15 cellular contexts compared by ENCODE assay signal in genomic region chr9:28332648-28333047, GRCh38.
DNase-seq lines count a peak whose midpoint lies in the region; FAIRE-seq and TF ChIP-seq lines count a peak whose summit lies in the region.
"Had no signal": no experiment of that assay in that cellular context is flagged by ENCODE, and none has a peak within 500 bp of the region (broad histone marks: within the 10 kb centered on the region; RNA-seq: fewer than 3 reads in every experiment).

No MANE protein-coding gene starts in this region.

- H3K4me2 ChIP-seq in SK-N-SH (peak overlapping the region; percentile 69), endothelial cell of umbilical vein (ENCODE audit: insufficient read depth, low read length) (peak overlapping the region; percentile 25), PC-9 (no peak overlapping the region)
- H3K4me2 ChIP-seq: BLaER1 had no signal

- CTCF ChIA-PET in A673 (lab: Charles Lee) (interaction anchor here (0.9 kb wide), 1 partner anchor 32 kb away, joined by 4 read pairs; no protein-coding TSS in a partner anchor), SK-N-SH (lab: Yijun Ruan, JAX) (interaction anchor here (1.0 to 1.6 kb wide), 2 partner anchors 10 to 441 kb away, joined by 3 read pairs; no protein-coding TSS in a partner anchor), endothelial cell of umbilical vein (lab: Charles Lee) (no interaction called here), PC-9 (lab: Charles Lee) (no interaction called here)

- H3K27ac ChIP-seq in A673 (ENCODE audit: low read depth, low read length, poor library complexity, severe bottlenecking) (no peak overlapping the region), SK-N-SH (ENCODE audit: low read depth in 2 of 2, low read length in 1 of 2) (peak overlapping the region; percentile 34 to 46; a peak in 3 of 4 replicates), endothelial cell of umbilical vein (ENCODE audit: insufficient read depth, low read depth, low read length) (no peak overlapping the region), mesodermal cell (ENCODE audit: low read depth, low read length, severe bottlenecking) (peak overlapping the region; percentile 16), PC-9 (no peak overlapping the region)
- H3K27ac ChIP-seq: 22Rv1, BLaER1 had no signal

- FAIRE-seq in endothelial cell of umbilical vein (lab: Jason Lieb, UNC): no peak
- FAIRE-seq: HepG2, HTR-8/SVneo had no signal

- no peaks in the 10 kb centered on the region for H3K27me3 ChIP-seq in A673 (replicated peaks; ENCODE audit: insufficient read depth, low read depth, low read length, poor library complexity)
- H3K27me3 ChIP-seq in SK-N-SH (ENCODE audit: insufficient read depth): no peaks in the 10 kb centered on the region
- H3K27me3 ChIP-seq in endothelial cell of umbilical vein (ENCODE audit: control insufficient read depth in 2 of 2, insufficient read depth in 2 of 2, low read length in 2 of 2): no peaks in the 10 kb centered on the region
- H3K27me3 ChIP-seq in PC-9 (ENCODE audit: insufficient read depth, low read depth): no peaks in the 10 kb centered on the region
- H3K27me3 ChIP-seq: BLaER1 had no signal

- TF ChIP-seq EP300 in SK-N-SH (IDR thresholded peaks at IDR 0.05; ENCODE audit: borderline replicate concordance in 1 of 2, low read depth in 1 of 2, low read length in 1 of 2): no peak

- peak; percentile 12 for DNase-seq in A673 (ENCODE audit: low spot score)
- DNase-seq in SK-N-SH: no peak
- peak; percentile 17 for DNase-seq in endothelial cell of umbilical vein (ENCODE audit: low read depth, low spot score)
- no peak for DNase-seq in SHP77 treated with DMSO at 0.1 percent for 48 hours (lab: John Stamatoyannopoulos, UW)
- no peak for DNase-seq in NCI-H1930 (lab: John Stamatoyannopoulos, UW)
- DNase-seq in PC-9: no peak
- DNase-seq in activated T-cell treated with anti-CD3 and anti-CD28 coated beads, Interleukin-2, amount 50 U/mL, for 48 hours: no peak
- DNase-seq: AML-193, GF-D8, H9 had no signal

- H4K20me1 ChIP-seq in SK-N-SH (ENCODE audit: insufficient read depth) (no peaks in the 10 kb centered on the region), endothelial cell of umbilical vein (replicated peaks; ENCODE audit: control insufficient read depth, extremely low read depth, insufficient read depth, low read length) (no peaks in the 10 kb centered on the region), PC-9 (ENCODE audit: insufficient read depth) (no peaks in the 10 kb centered on the region)
- H4K20me1 ChIP-seq: BLaER1 had no signal

- no peak for TF ChIP-seq POLR2A in endothelial cell of umbilical vein (IDR thresholded peaks at IDR 0.05; ENCODE audit: low read depth, low read length)

- no peaks in the 10 kb centered on the region for H3K9me3 ChIP-seq in A673 (ENCODE audit: low read depth, low read length, poor library complexity, severe bottlenecking)
- H3K9me3 ChIP-seq in SK-N-SH: no peaks in the 10 kb centered on the region
- no peaks in the 10 kb centered on the region for H3K9me3 ChIP-seq in endothelial cell of umbilical vein (replicated peaks; ENCODE audit: control insufficient read depth, insufficient read depth, low read length)
- H3K9me3 ChIP-seq in mesodermal cell (ENCODE audit: control insufficient read depth, low read length): no peaks in the 10 kb centered on the region
- no peaks in the 10 kb centered on the region for H3K9me3 ChIP-seq in PC-9 (ENCODE audit: insufficient read depth, low read depth)
- H3K9me3 ChIP-seq: BLaER1 had no signal

- H3K9me2 ChIP-seq in SK-N-SH (no peaks in the 10 kb centered on the region), PC-9 (ENCODE audit: insufficient read depth) (no peaks in the 10 kb centered on the region)

- H3K9me1 ChIP-seq in endothelial cell of umbilical vein (replicated peaks; ENCODE audit: control insufficient read depth, extremely low read depth, insufficient read depth, low read length): no peaks in the 10 kb centered on the region

- dilution Hi-C loops in endothelial cell of umbilical vein (cut with MboI; ENCODE audit: extremely low pct_ligation_motif_present, low sequenced_read_pairs): no loop called here

- no peaks in the 10 kb centered on the region for H3K79me2 ChIP-seq in SK-N-SH (ENCODE audit: insufficient read depth)
- no peaks in the 10 kb centered on the region for H3K79me2 ChIP-seq in endothelial cell of umbilical vein (ENCODE audit: control insufficient read depth, insufficient read depth, low read length)
- H3K79me2 ChIP-seq in PC-9 (ENCODE audit: low read depth): no peaks in the 10 kb centered on the region

- WGBS in SK-N-SH (ENCODE audit: low lambda C conversion rate): 35% methylated on average over 3 of the region's 3 CpGs
- WGBS in mesodermal cell (ENCODE audit: insufficient coverage in 2 of 2), 2 experiments: 72 to 80% methylated on average over 2 of the region's 3 CpGs

- no peak overlapping the region for H3K4me3 ChIP-seq in A673 (ENCODE audit: low read depth, low read length, poor library complexity, severe bottlenecking)
- H3K4me3 ChIP-seq in SK-N-SH (ENCODE audit: low read depth in 2 of 2, low read length in 1 of 2): peak overlapping the region; percentile 24 to 46; a peak in 3 of 4 replicates
- no peak overlapping the region for H3K4me3 ChIP-seq in endothelial cell of umbilical vein (replicated peaks in 1 of 3; ENCODE audit: insufficient read depth in 1 of 3, low read depth in 1 of 3, low read length in 3 of 3)
- H3K4me3 ChIP-seq in mesodermal cell (ENCODE audit: extremely low read depth, insufficient read depth, low read length, poor library complexity, severe bottlenecking): no peak overlapping the region
- no peak overlapping the region for H3K4me3 ChIP-seq in PC-9
- H3K4me3 ChIP-seq: BLaER1 had no signal

- peak overlapping the region; percentile 17 for H3K9ac ChIP-seq in SK-N-SH
- H3K9ac ChIP-seq in endothelial cell of umbilical vein (replicated peaks; ENCODE audit: extremely low read depth, insufficient read depth, low read length): no peak overlapping the region
- H3K9ac ChIP-seq: BLaER1 had no signal

- BruUV-seq in A673 (replicated peaks; lab: Mats Ljungman, UMichigan) (no TSS peak), endothelial cell of umbilical vein (replicated peaks; lab: Mats Ljungman, UMichigan) (no TSS peak), PC-9 (replicated peaks; lab: Mats Ljungman, UMichigan) (no TSS peak)

- POLR2A ChIA-PET in A673 (lab: Charles Lee; ENCODE audit: low non-redundant PET) (no interaction called here), SK-N-SH (lab: Yijun Ruan, JAX) (no interaction called here), endothelial cell of umbilical vein (lab: Charles Lee) (no interaction called here), PC-9 (lab: Charles Lee; ENCODE audit: unreplicated experiment) (no interaction called here)

- H3F3A ChIP-seq in SK-N-SH (replicated peaks; ENCODE audit: insufficient read depth) (no peaks in the 10 kb centered on the region), PC-9 (ENCODE audit: insufficient read depth, low read depth) (no peaks in the 10 kb centered on the region)

- peaks cover 15% of the 10 kb centered on the region for H3K4me1 ChIP-seq in A673 (ENCODE audit: insufficient read depth, low read length, poor library complexity, severe bottlenecking)
- peaks cover 0 to 12% of the 10 kb centered on the region in 2 experiments; a peak in 3 of 4 replicates for H3K4me1 ChIP-seq in SK-N-SH (ENCODE audit: control insufficient read depth in 1 of 2, insufficient read depth in 2 of 2, low read depth in 1 of 2, low read length in 1 of 2)
- no peaks in the 10 kb centered on the region for H3K4me1 ChIP-seq in endothelial cell of umbilical vein (ENCODE audit: control insufficient read depth, extremely low read depth, insufficient read depth, low read length)
- H3K4me1 ChIP-seq in mesodermal cell (ENCODE audit: control insufficient read depth, insufficient read depth, low read length, poor library complexity, severe bottlenecking): peaks cover 4% of the 10 kb centered on the region
- H3K4me1 ChIP-seq in PC-9 (replicated peaks; ENCODE audit: insufficient read depth): no peaks in the 10 kb centered on the region
- H3K4me1 ChIP-seq: BLaER1 had no signal

- H2AFZ ChIP-seq in SK-N-SH (ENCODE audit: low read depth) (peak overlapping the region; percentile 72), endothelial cell of umbilical vein (ENCODE audit: low read depth, low read length) (peak overlapping the region; percentile 57), PC-9 (no peak overlapping the region)

- TF ChIP-seq CTCF in A673 (conservative IDR thresholded peaks at IDR 0.05; ENCODE audit: low read depth, low read length): no peak
- TF ChIP-seq CTCF in SK-N-SH (IDR thresholded peaks at IDR 0.05): no peak
- TF ChIP-seq CTCF in endothelial cell of umbilical vein (IDR thresholded peaks at IDR 0.05; ENCODE audit: extremely low read depth in 1 of 2, insufficient read depth in 1 of 2, low read depth in 1 of 2, low read length in 2 of 2): no peak
- TF ChIP-seq CTCF in PC-9 (conservative IDR thresholded peaks at IDR 0.05): no peak

- TF ChIP-seq RAD21 in SK-N-SH (IDR thresholded peaks at IDR 0.05; ENCODE audit: low read length): no peak

- intact Hi-C loops in A673 (cut with micrococcal nuclease; ENCODE audit: unreplicated experiment) (no loop called here), endothelial cell of umbilical vein (cut with micrococcal nuclease) (loop anchor here (10.0 kb wide), 1 partner anchor 82 kb away; no protein-coding TSS in a partner anchor), PC-9 (cut with micrococcal nuclease; ENCODE audit: unreplicated experiment) (no loop called here)

- H3K36me3 ChIP-seq in A673 (ENCODE audit: insufficient read depth, low read length, poor library complexity, severe bottlenecking) (no peaks in the 10 kb centered on the region), SK-N-SH (replicated peaks in 1 of 2; ENCODE audit: control insufficient read depth in 1 of 2, insufficient read depth in 2 of 2, low read length in 1 of 2) (no peaks in the 10 kb centered on the region), endothelial cell of umbilical vein (ENCODE audit: control insufficient read depth in 2 of 2, extremely low read depth in 1 of 2, insufficient read depth in 2 of 2, low read length in 2 of 2) (no peaks in the 10 kb centered on the region), mesodermal cell (ENCODE audit: control insufficient read depth, insufficient read depth, low read length) (no peaks in the 10 kb centered on the region), PC-9 (ENCODE audit: low read depth) (no peaks in the 10 kb centered on the region)
- H3K36me3 ChIP-seq: BLaER1 had no signal

TF ChIP-seq in SK-N-SH, 30 proteins besides CTCF, POLR2A, EP300 and RAD21 (continues in another document):
- TF ChIP-seq TCF12 (IDR thresholded peaks at IDR 0.05): 0 out of 2 replicates have a peak, but pooled peaks have one; percentile 4
- TF ChIP-seq JUND (IDR thresholded peaks at IDR 0.05): no peak

TF ChIP-seq in endothelial cell of umbilical vein, 7 proteins besides CTCF, POLR2A, EP300 and RAD21 (continues in another document):
- no peak for TF ChIP-seq MYC (IDR thresholded peaks at IDR 0.05; ENCODE audit: low read depth, low read length)
- no peak for TF ChIP-seq JUN (IDR thresholded peaks at IDR 0.05; ENCODE audit: borderline replicate concordance, insufficient read depth, insufficient read length, low read depth)
- no peak for TF ChIP-seq FOS (IDR thresholded peaks at IDR 0.05; ENCODE audit: borderline replicate concordance, insufficient read depth, low read length)
- TF ChIP-seq, protein P1, sequence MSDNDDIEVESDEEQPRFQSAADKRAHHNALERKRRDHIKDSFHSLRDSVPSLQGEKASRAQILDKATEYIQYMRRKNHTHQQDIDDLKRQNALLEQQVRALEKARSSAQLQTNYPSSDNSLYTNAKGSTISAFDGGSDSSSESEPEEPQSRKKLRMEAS (IDR thresholded peaks at IDR 0.05; ENCODE audit: insufficient read depth, insufficient read length): no peak

Comparison
In these comparisons a context has a peak if more than half of its experiments do, and no peak if none do; other contexts are left out.
1. DNase-seq: peak in A673 (single experiment) and endothelial cell of umbilical vein (single experiment); none in SK-N-SH (single experiment), SHP77 treated with DMSO at 0.1 percent for 48 hours (single experiment), NCI-H1930 (0 of 2), PC-9 (0 of 2) and activated T-cell treated with anti-CD3 and anti-CD28 coated beads, Interleukin-2, amount 50 U/mL, for 48 hours (0 of 2).
2. H3K27ac ChIP-seq: peak in SK-N-SH (2 of 2) and mesodermal cell (single experiment); none in A673 (single experiment), endothelial cell of umbilical vein (single experiment) and PC-9 (single experiment).
3. H3K4me3 ChIP-seq: peak in SK-N-SH (2 of 2); none in A673 (single experiment), endothelial cell of umbilical vein (0 of 3), mesodermal cell (single experiment) and PC-9 (single experiment).
4. CTCF ChIA-PET loops: an anchor here in A673 (0.9 kb wide) and SK-N-SH (1.0 to 1.6 kb wide); none called in endothelial cell of umbilical vein and PC-9.